17 cellular contexts compared by ENCODE assay signal in the genomic region with DNA sequence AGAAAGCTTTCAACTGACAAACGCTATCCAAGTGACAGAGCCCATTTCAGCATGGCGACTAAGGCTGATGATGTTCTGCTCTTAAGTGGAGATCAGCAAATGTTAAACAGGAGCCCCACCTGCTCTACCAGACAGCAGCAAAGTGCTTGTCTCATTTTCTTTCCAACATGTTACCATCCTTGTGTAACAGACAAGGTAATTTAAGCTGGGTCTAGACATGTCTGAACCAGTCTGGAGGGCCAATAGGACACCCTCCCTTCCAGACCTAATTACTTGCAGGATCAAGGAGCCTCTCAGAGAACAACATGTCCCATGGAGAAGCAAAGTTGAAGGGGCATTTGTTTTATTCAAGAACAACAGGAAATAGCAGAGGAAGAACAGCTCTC. TPM values are rescaled to one million over a fixed set of nuclear protein-coding genes. Genes with fewer than 3 reads are reported as not detected.
DNase-seq lines count a peak whose midpoint lies in the region; ATAC-seq, FAIRE-seq and TF ChIP-seq lines count a peak whose summit lies in the region.
"Had no signal": no experiment of that assay in that cellular context is flagged by ENCODE, and none has a peak within 500 bp of the region (broad histone marks: within the 10 kb centered on the region; RNA-seq: fewer than 3 reads in every experiment).

No MANE protein-coding gene starts in this region.

- no peaks in the 10 kb centered on the region for H3K27me3 ChIP-seq in K562 (ENCODE audit: control insufficient read depth in 2 of 2, insufficient read depth in 2 of 2, low read length in 2 of 2)
- H3K27me3 ChIP-seq in neutrophil, result no peaks in the 10 kb centered on the region
- H3K27me3 ChIP-seq in right atrium auricular region, result no peaks in the 10 kb centered on the region
- no peaks in the 10 kb centered on the region for H3K27me3 ChIP-seq in heart right ventricle
- no peaks in the 10 kb centered on the region for H3K27me3 ChIP-seq in heart left ventricle
- H3K27me3 ChIP-seq: cardiac muscle cell had no signal

- H2AFZ ChIP-seq in K562 (ENCODE audit: low read depth, low read length), result 0 out of 2 replicates have a peak overlapping the region, but pooled peaks have one; percentile 23

- H3K4me2 ChIP-seq in K562 (ENCODE audit: insufficient read depth, low read length), result no peak overlapping the region

- no peak for TF ChIP-seq POLR2A in K562 (conservative IDR thresholded peaks at IDR 0.05)
- TF ChIP-seq POLR2A in heart left ventricle (IDR thresholded peaks at IDR 0.05), result no peak

- BruUV-seq in K562 (replicated peaks; lab: Mats Ljungman, UMichigan), result no TSS peak

- no peak overlapping the region for H3K9ac ChIP-seq in K562 (ENCODE audit: insufficient read depth in 1 of 2, low read depth in 2 of 2, low read length in 2 of 2)

- POLR2A ChIA-PET in HEK293 (lab: Yijun Ruan, JAX) (no interaction called here), K562 (lab: Yijun Ruan, JAX) (interaction anchor here (0.9 to 1.6 kb wide), 2 partner anchors 15 to 30 kb away, joined by 4 to 7 read pairs; no protein-coding TSS in a partner anchor)

- in situ Hi-C loops in K562 (cut with MboI), result no loop called here

- peaks cover 18% of the 10 kb centered on the region for H3K79me2 ChIP-seq in K562 (ENCODE audit: control insufficient read depth, insufficient read depth, low read length)

- FAIRE-seq in K562 (lab: Jason Lieb, UNC), result no peak
- FAIRE-seq: endothelial cell of umbilical vein, G401.6 had no signal

- H3K4me3 ChIP-seq in HEK293 (ENCODE audit: low read depth, low read length) (no peak overlapping the region), K562 (no peak overlapping the region), neutrophil (ENCODE audit: low read depth in 1 of 2, low read length in 1 of 2) (no peak overlapping the region), right atrium auricular region (no peak overlapping the region), heart right ventricle (no peak overlapping the region), heart left ventricle (no peak overlapping the region)
- H3K4me3 ChIP-seq: cardiac muscle cell had no signal

- TF ChIP-seq RAD21 in K562 (CRISPR knock-in tag; conservative IDR thresholded peaks at IDR 0.05 in 1 of 2, IDR thresholded peaks at IDR 0.05 in 1 of 2), result no peak

- H3K27ac ChIP-seq in HEK293 (ENCODE audit: extremely low read depth, low read depth, low read length), result no peak overlapping the region
- H3K27ac ChIP-seq in K562 (ENCODE audit: extremely low read depth, low read depth, low read length), result no peak overlapping the region
- H3K27ac ChIP-seq in neutrophil, result peak overlapping the region; percentile 85
- no peak overlapping the region for H3K27ac ChIP-seq in right atrium auricular region
- no peak overlapping the region for H3K27ac ChIP-seq in heart right ventricle
- H3K27ac ChIP-seq in heart left ventricle, result peak overlapping the region in 1 of 12 donors; percentile 8
- H3K27ac ChIP-seq: cardiac muscle cell had no signal

- peak; percentile 93 for DNase-seq in NCI-H2171 treated with DMSO at 0.1 percent for 48 hours (lab: John Stamatoyannopoulos, UW)
- DNase-seq in K562 (ENCODE audit: extremely low read depth in 1 of 4, low spot score in 3 of 4), result no peak
- no peak for DNase-seq in right atrium auricular region (ENCODE audit: low spot score)
- no peak for DNase-seq in heart right ventricle
- DNase-seq in heart left ventricle, result no peak
- DNase-seq: activated CD8-positive, alpha-beta memory T cell treated with anti-CD3 and anti-CD28 coated beads for 24 hours; activated gamma-delta T cell; Karpas-422; NCI-H446 treated with DMSO at 0.1 percent for 48 hours; SHP77 treated with DMSO at 0.1 percent for 48 hours had no signal

- TF ChIP-seq EP300 in K562 (IDR thresholded peaks at IDR 0.05; ENCODE audit: low read length), result no peak

- ATAC-seq in K562, result no peak
- ATAC-seq in heart right ventricle, result no peak
- no peak for ATAC-seq in HG02610 (IDR thresholded peaks at IDR 0.05; ENCODE audit: unreplicated experiment)
- ATAC-seq in heart left ventricle, result no peak

- H3K9me3 ChIP-seq in HEK293 (ENCODE audit: control insufficient read depth, insufficient read depth, low read depth, low read length) (no peaks in the 10 kb centered on the region), K562 (replicated peaks; ENCODE audit: control insufficient read depth, insufficient read depth, low read depth, low read length) (no peaks in the 10 kb centered on the region), neutrophil (no peaks in the 10 kb centered on the region), right atrium auricular region (no peaks in the 10 kb centered on the region), heart right ventricle (no peaks in the 10 kb centered on the region), heart left ventricle (no peaks in the 10 kb centered on the region)

- TF ChIP-seq CTCF in HEK293 (tag by site-specific recombination; IDR thresholded peaks at IDR 0.05), result no peak
- TF ChIP-seq CTCF in K562 (IDR thresholded peaks at IDR 0.05 in 2 of 3, conservative IDR thresholded peaks at IDR 0.05 in 1 of 3; ENCODE audit: insufficient read depth in 2 of 3, low read depth in 1 of 3, low read length in 3 of 3), result no peak
- no peak for TF ChIP-seq CTCF in neutrophil (IDR thresholded peaks at IDR 0.05)
- no peak for TF ChIP-seq CTCF in right atrium auricular region (IDR thresholded peaks at IDR 0.05)
- TF ChIP-seq CTCF in heart right ventricle (IDR thresholded peaks at IDR 0.05), result no peak
- no peak for TF ChIP-seq CTCF in heart left ventricle (IDR thresholded peaks at IDR 0.05)

- H3K4me1 ChIP-seq in HEK293 (ENCODE audit: control insufficient read depth, insufficient read depth, low read length) (no peaks in the 10 kb centered on the region), K562 (replicated peaks in 1 of 2; ENCODE audit: control insufficient read depth in 2 of 2, insufficient read depth in 2 of 2, low read length in 2 of 2) (peaks cover 44 to 69% of the 10 kb centered on the region in 2 experiments), neutrophil (ENCODE audit: control insufficient read depth in 1 of 2, insufficient read depth in 1 of 2, low read depth in 1 of 2, low read length in 1 of 2) (peaks cover 73 to 76% of the 10 kb centered on the region in 2 experiments), right atrium auricular region (peaks cover 0 to 14% of the 10 kb centered on the region in 2 donors), heart right ventricle (peaks cover 3 to 80% (median 15%) of the 10 kb centered on the region in 9 donors), heart left ventricle (peaks cover 3 to 77% (median 11%) of the 10 kb centered on the region in 12 donors)

- H3K36me3 ChIP-seq in HEK293 (ENCODE audit: control insufficient read depth in 2 of 2, insufficient read depth in 1 of 2, low read length in 2 of 2) (no peaks in the 10 kb centered on the region), K562 (ENCODE audit: control insufficient read depth, insufficient read depth, low read length) (no peaks in the 10 kb centered on the region), neutrophil (no peaks in the 10 kb centered on the region), right atrium auricular region (no peaks in the 10 kb centered on the region), heart right ventricle (no peaks in the 10 kb centered on the region), heart left ventricle (no peaks in the 10 kb centered on the region)
- H3K36me3 ChIP-seq: cardiac muscle cell had no signal

- intact Hi-C loops in K562 (cut with micrococcal nuclease), result no loop called here
- intact Hi-C loops in heart right ventricle (cut with DNase I), result no loop called here
- intact Hi-C loops in heart left ventricle (cut with DNase I), result no loop called here

- WGBS in K562 (ENCODE audit: insufficient coverage, low coverage, missing lambda C conversion rate), result 72% methylated on average over 2 of the region's 2 CpGs
- 93 to 97% methylated on average over 2 of the region's 2 CpGs for WGBS in heart right ventricle, 2 donors
- WGBS in heart left ventricle, 4 donors, result 93 to 96% (median 94%) methylated on average over 2 of the region's 2 CpGs

- no peaks in the 10 kb centered on the region for H4K20me1 ChIP-seq in K562 (replicated peaks; ENCODE audit: control insufficient read depth, insufficient read depth, low read length)

- CTCF ChIA-PET in HEK293 (lab: Yijun Ruan, JAX), result interaction anchor here (0.6 to 1.5 kb wide), 4 partner anchors 26 to 92 kb away, joined by 3 to 5 read pairs (median 3); no protein-coding TSS in a partner anchor
- CTCF ChIA-PET in K562 (lab: Yijun Ruan, JAX; ENCODE audit: low intra/inter-chr PET ratio), result no interaction called here

- H3K9me1 ChIP-seq in K562 (ENCODE audit: control insufficient read depth, insufficient read depth, low read length), result no peaks in the 10 kb centered on the region

TF ChIP-seq in HEK293, 187 proteins besides CTCF, POLR2A, EP300 and RAD21 (continues in another document):
- TF ChIP-seq TRIM28 (IDR thresholded peaks at IDR 0.05; ENCODE audit: borderline replicate concordance, low read length), result 0 out of 2 replicates have a peak, but pooled peaks have one; percentile 39

RNA-seq across cellular contexts. Expression of a gene that starts 3.9 kb away (rescaled TPM):
- 49.1 and 50.2 TPM in 2 replicates for total RNA-seq in K562 (2011; cell fraction: chromatin; rRNA removed; ENCODE audit: low replicate concordance)
- total RNA-seq in K562 (2011; cell fraction: nucleolus; rRNA removed), result 42.2 and 44.7 TPM in 2 replicates
- 44.7 and 67.3 TPM in 2 replicates for total RNA-seq in K562 (2011; cell fraction: nucleoplasm; rRNA removed)
- total RNA-seq in K562 (2014; rRNA removed) (93.1 and 104 TPM in 2 replicates), K562 (2014; rRNA removed; fragmentation: Illumina TruSeq; extraction: Trizol) (85.1 and 96.3 TPM in 2 replicates), K562 (2015; rRNA removed; fragmentation: Illumina TruSeq; extraction: Trizol) (39.2 and 41.5 TPM in 2 replicates), K562 (2021) (87.3 and 96.2 TPM in 2 replicates), right atrium auricular region (10 to 100 TPM in 1 of 2 donors, 1 to 10 TPM in 1; 4.6 to 13.1 TPM), heart right ventricle (10 to 100 TPM in 3 of 10 donors, 1 to 10 TPM in 7; 3.9 to 16.9 (median 9.1) TPM), heart left ventricle (10 to 100 TPM in 4 of 9 donors, 1 to 10 TPM in 5; 4.5 to 29.6 (median 8.7) TPM)
- polyA plus RNA-seq in K562 (2011; rRNA removed) (79.9 and 126 TPM in 2 replicates), K562 (2014; fragmentation: Illumina TruSeq; extraction: Trizol) (90.9 and 91.5 TPM in 2 replicates), K562 (2014; fragmentation: Nextera tagmentation; extraction: Ambion mirVana) (10 to 100 TPM in 1 of 2 experiments, 1 to 10 TPM in 1; 6.9 to 19.6 TPM), K562 (2014; rRNA removed) (98.0 and 118 TPM in 2 replicates), heart right ventricle (10 to 100 TPM; 10.7 to 14.0 TPM), heart left ventricle (1 to 10 TPM; 7.9 to 9.6 TPM)
- 57.1 and 58.2 TPM in 2 replicates for polyA plus RNA-seq in K562 (2011; cell fraction: cytosol; rRNA removed)
- 75.1 and 102 TPM in 2 replicates for polyA plus RNA-seq in K562 (2011; cell fraction: nucleus; rRNA removed)
- 22.8 and 56.1 TPM in 2 replicates for polyA plus RNA-seq in K562 (2012)
- 48.8 and 65.2 TPM in 2 replicates for polyA minus RNA-seq in K562 (2011; rRNA and poly(A)+ RNA removed)
- 20.9 and 37.0 TPM in 2 replicates for polyA minus RNA-seq in K562 (2011; cell fraction: cytosol; rRNA and poly(A)+ RNA removed)
- 39.8 and 45.0 TPM in 2 replicates for polyA minus RNA-seq in K562 (2011; cell fraction: nucleus; rRNA and poly(A)+ RNA removed)
- polyA plus RNA-seq: BJ had no signal
